Comparison of ENCODE assay signal across 28 cellular contexts in the genomic region with DNA sequence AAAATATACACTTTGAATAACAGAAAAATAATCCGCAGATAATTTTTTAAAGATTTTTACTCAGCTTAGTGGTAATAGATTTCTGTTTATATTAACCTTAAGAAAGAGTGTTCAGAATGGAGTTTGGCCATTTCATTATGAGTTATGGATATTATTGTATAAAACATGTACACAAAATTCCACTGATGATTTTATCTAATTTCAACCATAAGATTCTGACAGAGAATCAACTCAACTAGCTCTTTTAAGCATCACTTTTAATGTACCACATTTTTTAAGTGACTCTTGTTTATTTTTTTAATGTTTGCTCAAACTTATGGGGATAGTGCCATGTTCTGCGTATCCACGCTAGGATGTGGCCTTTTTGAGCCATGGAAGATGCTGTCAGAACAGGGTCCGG.
DNase-seq lines count a peak whose midpoint lies in the region; ATAC-seq, FAIRE-seq and TF ChIP-seq lines count a peak whose summit lies in the region.
"Had no signal": no experiment of that assay in that cellular context is flagged by ENCODE, and none has a peak within 500 bp of the region (broad histone marks: within the 10 kb centered on the region; RNA-seq: fewer than 3 reads in every experiment).

No MANE protein-coding gene starts in this region.

- no peak overlapping the region for H2AFZ ChIP-seq in endothelial cell of umbilical vein (ENCODE audit: low read depth, low read length)
- H2AFZ ChIP-seq: GM23338 had no signal

- dilution Hi-C loops in endothelial cell of umbilical vein (cut with MboI; ENCODE audit: extremely low pct_ligation_motif_present, low sequenced_read_pairs), result no loop called here

- TF ChIP-seq CTCF in RWPE2 (IDR thresholded peaks at IDR 0.05; ENCODE audit: poor library complexity, severe bottlenecking), result no peak
- no peak for TF ChIP-seq CTCF in endothelial cell of umbilical vein (IDR thresholded peaks at IDR 0.05; ENCODE audit: extremely low read depth in 1 of 2, insufficient read depth in 1 of 2, low read depth in 1 of 2, low read length in 2 of 2)
- TF ChIP-seq CTCF in osteocyte (IDR thresholded peaks at IDR 0.05), result no peak
- TF ChIP-seq CTCF in transverse colon (IDR thresholded peaks at IDR 0.05), result no peak

- no peaks in the 10 kb centered on the region for H4K20me1 ChIP-seq in endothelial cell of umbilical vein (replicated peaks; ENCODE audit: control insufficient read depth, extremely low read depth, insufficient read depth, low read length)
- H4K20me1 ChIP-seq: BLaER1 had no signal

- ATAC-seq in RWPE2 (ENCODE audit: low read depth) (no peak), HG02840 (IDR thresholded peaks at IDR 0.05; ENCODE audit: low FRiP score, unreplicated experiment) (no peak), GM18861 (IDR thresholded peaks at IDR 0.05; ENCODE audit: unreplicated experiment) (no peak), HG02678 (IDR thresholded peaks at IDR 0.05; ENCODE audit: unreplicated experiment) (no peak)
- ATAC-seq: activated CD8-positive, alpha-beta T cell treated with anti-CD3 and anti-CD28 coated beads for 36 hours; GM23338; natural killer cell treated with Interleukin-12 subunit alpha and Interleukin-12 subunit beta and Interleukin-15 and Interleukin-18, amount 100 ng/mL, for 72 hours; stimulated activated naive CD8-positive, alpha-beta T cell treated with anti-CD3 and anti-CD28 coated beads, Interleukin-15, Interleukin-2, amounts not matched to agents 100 U/mL and 50 U/mL, for 24 hours had no signal

- peaks cover 27% of the 10 kb centered on the region for H3K36me3 Mint-ChIP-seq in osteocyte (ENCODE audit: unreplicated experiment)

- TF ChIP-seq POLR2A in endothelial cell of umbilical vein (IDR thresholded peaks at IDR 0.05; ENCODE audit: low read depth, low read length) (no peak), transverse colon (IDR thresholded peaks at IDR 0.05) (no peak)

- BruUV-seq in endothelial cell of umbilical vein (replicated peaks; lab: Mats Ljungman, UMichigan), result no TSS peak

- H3K9me3 Mint-ChIP-seq in osteocyte (ENCODE audit: unreplicated experiment), result no peaks in the 10 kb centered on the region
- H3K9me3 Mint-ChIP-seq: mesothelial cell of epicardium had no signal

- H3K9ac ChIP-seq in endothelial cell of umbilical vein (replicated peaks; ENCODE audit: extremely low read depth, insufficient read depth, low read length), result peak overlapping the region; percentile 42
- H3K9ac ChIP-seq: BLaER1 had no signal

- in situ Hi-C loops in transverse colon (cut with MboI; ENCODE audit: low pct_ligation_motif_present in 1 of 4, low pct_unique_long_range_greater_than_20kb in 1 of 4, low sequenced_read_pairs in 3 of 4), result no loop called here

- no peaks in the 10 kb centered on the region for H3K9me1 ChIP-seq in endothelial cell of umbilical vein (replicated peaks; ENCODE audit: control insufficient read depth, extremely low read depth, insufficient read depth, low read length)

- TF ChIP-seq EP300 in transverse colon (IDR thresholded peaks at IDR 0.05; ENCODE audit: low read depth), result no peak

- peaks cover 20% of the 10 kb centered on the region for H3K4me1 ChIP-seq in RWPE2 (ENCODE audit: insufficient read depth, poor library complexity, severe bottlenecking)
- H3K4me1 ChIP-seq in endothelial cell of umbilical vein (ENCODE audit: control insufficient read depth, extremely low read depth, insufficient read depth, low read length), result peaks cover 39% of the 10 kb centered on the region
- H3K4me1 ChIP-seq in transverse colon, result peaks cover 5 to 15% (median 9%) of the 10 kb centered on the region in 4 donors

- FAIRE-seq in endothelial cell of umbilical vein (lab: Jason Lieb, UNC), result no peak
- FAIRE-seq: GM12892 had no signal

- H3K27me3 Mint-ChIP-seq in osteocyte (ENCODE audit: unreplicated experiment), result no peaks in the 10 kb centered on the region

- peaks cover 63% of the 10 kb centered on the region for H3K4me1 Mint-ChIP-seq in osteocyte (ENCODE audit: unreplicated experiment)

- POLR2A ChIA-PET in endothelial cell of umbilical vein (lab: Charles Lee), result no interaction called here

- H3K4me3 ChIP-seq in RWPE2 (ENCODE audit: severe bottlenecking), result no peak overlapping the region
- no peak overlapping the region for H3K4me3 ChIP-seq in endothelial cell of umbilical vein (replicated peaks in 1 of 3; ENCODE audit: insufficient read depth in 1 of 3, low read depth in 1 of 3, low read length in 3 of 3)
- no peak overlapping the region for H3K4me3 ChIP-seq in transverse colon
- H3K4me3 ChIP-seq: BLaER1, GM23338, heart left ventricle, Peyer's patch, thoracic aorta, vagina had no signal

- peak overlapping the region; percentile 96 for H3K27ac Mint-ChIP-seq in osteocyte (ENCODE audit: unreplicated experiment)
- H3K27ac Mint-ChIP-seq: activated CD8-positive, alpha-beta T cell treated with anti-CD3 and anti-CD28 coated beads for 36 hours; activated naive CD4-positive, alpha-beta T cell treated with anti-CD3 and anti-CD28 coated beads for 36 hours; activated T-helper 1 cell treated with anti-CD3 and anti-CD28 coated beads, Interleukin-12 subunit alpha, Interleukin-12 subunit beta, Interleukin-2, Interleukin-4 antibody, amounts not matched to agents 30 ng/mL and 10 ng/mL and 1 ng/mL, durations not matched to agents 14 hours and 24 hours and 36 hours; GM23338; mesothelial cell of epicardium; natural killer cell treated with Interleukin-12 subunit alpha and Interleukin-12 subunit beta and Interleukin-15 and Interleukin-18, amount 100 ng/mL, for 72 hours had no signal

- H3K27me3 ChIP-seq in RWPE2 (ENCODE audit: insufficient read depth, poor library complexity, severe bottlenecking), result no peaks in the 10 kb centered on the region
- H3K27me3 ChIP-seq in endothelial cell of umbilical vein (ENCODE audit: control insufficient read depth in 2 of 2, insufficient read depth in 2 of 2, low read length in 2 of 2), result no peaks in the 10 kb centered on the region
- no peaks in the 10 kb centered on the region for H3K27me3 ChIP-seq in transverse colon
- H3K27me3 ChIP-seq: BLaER1, heart left ventricle, Peyer's patch, vagina had no signal

- CTCF ChIA-PET in endothelial cell of umbilical vein (lab: Charles Lee), result interaction anchor here (1.3 kb wide), 1 partner anchor 73 kb away, joined by 3 read pairs; no protein-coding TSS in a partner anchor

- WGBS in transverse colon (ENCODE audit: low coverage in 1 of 2), 2 donors, result 78 to 81% methylated on average over 4 of the region's 4 CpGs

- peaks cover 6% of the 10 kb centered on the region; the same call in 1 of the 2 replicates for H3K36me3 ChIP-seq in RWPE2 (ENCODE audit: low read depth)
- peaks cover 0 to 2% of the 10 kb centered on the region in 2 experiments for H3K36me3 ChIP-seq in endothelial cell of umbilical vein (ENCODE audit: control insufficient read depth in 2 of 2, extremely low read depth in 1 of 2, insufficient read depth in 2 of 2, low read length in 2 of 2)
- H3K36me3 ChIP-seq in transverse colon, result no peaks in the 10 kb centered on the region
- H3K36me3 ChIP-seq: BLaER1, Peyer's patch, thoracic aorta, vagina had no signal

- H3K27ac ChIP-seq in RWPE2 (ENCODE audit: poor library complexity, severe bottlenecking), result peak overlapping the region; percentile 41
- H3K27ac ChIP-seq in endothelial cell of umbilical vein (ENCODE audit: insufficient read depth, low read depth, low read length), result peak overlapping the region; percentile 89
- peak overlapping the region; percentile 6 to 71 (median 56) for H3K27ac ChIP-seq in transverse colon
- H3K27ac ChIP-seq: BLaER1, epithelial cell of prostate, Peyer's patch, vagina had no signal

- no peak overlapping the region for H3K4me2 ChIP-seq in endothelial cell of umbilical vein (ENCODE audit: insufficient read depth, low read length)
- H3K4me2 ChIP-seq: GM23338 had no signal

- no peak for DNase-seq in RWPE2 (ENCODE audit: low spot score)
- DNase-seq in endothelial cell of umbilical vein (ENCODE audit: low read depth, low spot score), result no peak
- no peak for DNase-seq in osteocyte (ENCODE audit: extremely low spot score, unreplicated experiment)
- DNase-seq in transverse colon, result no peak
- DNase-seq: activated CD8-positive, alpha-beta memory T cell treated with anti-CD3 and anti-CD28 coated beads, Interleukin-2, amount 50 U/mL, for 48 hours; activated CD8-positive, alpha-beta T cell treated with anti-CD3 and anti-CD28 coated beads for 36 hours; heart left ventricle; NCI-H1048; NCI-H1694; NCI-H748 treated with DMSO at 0.1 percent for 48 hours; occipital lobe; Peyer's patch; SHP77 treated with DMSO at 0.1 percent for 48 hours; stimulated activated CD4-positive, alpha-beta T cell treated with anti-CD3 and anti-CD28 coated beads, Interleukin-1b, Interleukin-23, amount 100 ng/mL, for 48 hours; stimulated activated naive CD8-positive, alpha-beta T cell treated with anti-CD3 and anti-CD28 coated beads, Interleukin-15, Interleukin-2, amounts not matched to agents 100 U/mL and 50 U/mL, for 24 hours had no signal

- H3K9me3 ChIP-seq in RWPE2 (ENCODE audit: severe bottlenecking), result no peaks in the 10 kb centered on the region
- H3K9me3 ChIP-seq in endothelial cell of umbilical vein (replicated peaks; ENCODE audit: control insufficient read depth, insufficient read depth, low read length), result no peaks in the 10 kb centered on the region
- H3K9me3 ChIP-seq in transverse colon, result no peaks in the 10 kb centered on the region
- H3K9me3 ChIP-seq: heart left ventricle, Peyer's patch, thoracic aorta, vagina had no signal

- peaks cover 35% of the 10 kb centered on the region for H3K79me2 ChIP-seq in endothelial cell of umbilical vein (ENCODE audit: control insufficient read depth, insufficient read depth, low read length)

- intact Hi-C loops in endothelial cell of umbilical vein (cut with micrococcal nuclease) (loop anchor here (1.0 to 2.0 kb wide), 6 partner anchors 11 to 63 kb away; no protein-coding TSS in a partner anchor), transverse colon (cut with DNase I; ENCODE audit: low total_unique reads) (no loop called here)

- H3K4me3 Mint-ChIP-seq in osteocyte (ENCODE audit: unreplicated experiment), result no peak overlapping the region
- H3K4me3 Mint-ChIP-seq: activated CD8-positive, alpha-beta T cell treated with anti-CD3 and anti-CD28 coated beads for 36 hours; activated naive CD4-positive, alpha-beta T cell treated with anti-CD3 and anti-CD28 coated beads for 36 hours; activated T-helper 1 cell treated with anti-CD3 and anti-CD28 coated beads, Interleukin-12 subunit alpha, Interleukin-12 subunit beta, Interleukin-2, Interleukin-4 antibody, amounts not matched to agents 30 ng/mL and 10 ng/mL and 1 ng/mL, durations not matched to agents 14 hours and 24 hours and 36 hours; GM23338; mesothelial cell of epicardium; natural killer cell treated with Interleukin-12 subunit alpha and Interleukin-12 subunit beta and Interleukin-15 and Interleukin-18, amount 100 ng/mL, for 72 hours had no signal

TF ChIP-seq in endothelial cell of umbilical vein, 7 proteins besides CTCF, POLR2A, EP300 and RAD21 (continues in another document):
- TF ChIP-seq, protein P1, sequence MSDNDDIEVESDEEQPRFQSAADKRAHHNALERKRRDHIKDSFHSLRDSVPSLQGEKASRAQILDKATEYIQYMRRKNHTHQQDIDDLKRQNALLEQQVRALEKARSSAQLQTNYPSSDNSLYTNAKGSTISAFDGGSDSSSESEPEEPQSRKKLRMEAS (IDR thresholded peaks at IDR 0.05; ENCODE audit: insufficient read depth, insufficient read length), result no peak
- TF ChIP-seq FOS (IDR thresholded peaks at IDR 0.05; ENCODE audit: borderline replicate concordance, insufficient read depth, low read length) (no peak), MYC (IDR thresholded peaks at IDR 0.05; ENCODE audit: low read depth, low read length) (no peak)
